1 cellular context compared by ENCODE assay signal in genomic region chr9:123929870-123930831, GRCh38.
TF ChIP-seq lines count a peak whose summit lies in the region.

Gene DENND1A, minus strand, starts transcription at chr9:123930126. Its CDS starts 221 bp downstream, at chr9:123929905.

TF ChIP-seq in HepG2, 621 proteins besides CTCF, POLR2A, EP300 and RAD21 (continued from another document and continues in another):
- TF ChIP-seq ZNF318 (CRISPR knock-in tag; IDR thresholded peaks at IDR 0.05) (no peak; the same call in 1 of the 2 replicates), ZBTB34 (CRISPR knock-in tag; IDR thresholded peaks at IDR 0.05) (no peak), ZNF101 (CRISPR knock-in tag; IDR thresholded peaks at IDR 0.05; ENCODE audit: borderline replicate concordance, low read depth) (no peak), HNF1A (IDR thresholded peaks at IDR 0.05; ENCODE audit: low read depth) (no peak), HNF1A (CRISPR knock-in tag; IDR thresholded peaks at IDR 0.05; ENCODE audit: borderline replicate concordance) (no peak), NCOA2 (CRISPR knock-in tag; IDR thresholded peaks at IDR 0.05) (peak; percentile 28; the same call in 1 of the 2 replicates), ZKSCAN8 (CRISPR knock-in tag; IDR thresholded peaks at IDR 0.05; ENCODE audit: borderline replicate concordance) (no peak), YY1 (IDR thresholded peaks at IDR 0.05; ENCODE audit: insufficient read depth, insufficient replicate concordance, low read depth, low read length) (peak; percentile 89), KLF12 (CRISPR knock-in tag; IDR thresholded peaks at IDR 0.05; ENCODE audit: borderline replicate concordance) (peak; percentile 30; the same call in 1 of the 2 replicates), ZNF33A (CRISPR knock-in tag; IDR thresholded peaks at IDR 0.05; ENCODE audit: borderline replicate concordance) (no peak), TAF1 (CRISPR knock-in tag; IDR thresholded peaks at IDR 0.05) (peak; percentile 67), ZBTB40 (IDR thresholded peaks at IDR 0.05) (no peak), ZBTB40 (CRISPR knock-in tag; IDR thresholded peaks at IDR 0.05) (peak; percentile 52; the same call in 1 of the 2 replicates), HIVEP1 (CRISPR knock-in tag; IDR thresholded peaks at IDR 0.05) (0 out of 2 replicates have a peak, but pooled peaks have one; percentile 60), ZNF557 (CRISPR knock-in tag; IDR thresholded peaks at IDR 0.05) (no peak), MTF1 (CRISPR knock-in tag; IDR thresholded peaks at IDR 0.05) (no peak), FOXP4 (CRISPR knock-in tag; IDR thresholded peaks at IDR 0.05) (0 out of 2 replicates have a peak, but pooled peaks have one; percentile 18), MIXL1 (CRISPR knock-in tag; IDR thresholded peaks at IDR 0.05) (0 out of 2 replicates have a peak, but pooled peaks have one; percentile 7), ZNF143 (CRISPR knock-in tag; IDR thresholded peaks at IDR 0.05) (peak; percentile 82), ZNF276 (CRISPR knock-in tag; IDR thresholded peaks at IDR 0.05; ENCODE audit: low read depth) (0 out of 2 replicates have a peak, but pooled peaks have one; percentile 30)
